In genomic region chr12:6854036-6854435, GRCh38 we compare ENCODE assay signal across 1 cellular context.
TF ChIP-seq lines count a peak whose summit lies in the region.

No MANE protein-coding gene starts in this region.

TF ChIP-seq in HepG2, 621 proteins besides CTCF, POLR2A, EP300 and RAD21:
- TF ChIP-seq TEAD3 (CRISPR knock-in tag; optimal IDR thresholded peaks at IDR 0.05; ENCODE audit: borderline replicate concordance) (peak; percentile 44), CEBPB (IDR thresholded peaks at IDR 0.05; ENCODE audit: borderline replicate concordance, low read depth, low read length) (0 out of 2 replicates have a peak, but pooled peaks have one; percentile 1), ZNF3 (CRISPR knock-in tag; IDR thresholded peaks at IDR 0.05) (no peak), NFYC (CRISPR knock-in tag; IDR thresholded peaks at IDR 0.05) (peak; percentile 22; the same call in 1 of the 2 replicates), THAP11 (CRISPR knock-in tag; IDR thresholded peaks at IDR 0.05) (0 out of 2 replicates have a peak, but pooled peaks have one; percentile 31), USF2 (IDR thresholded peaks at IDR 0.05; ENCODE audit: low read depth, low read length) (no peak), USF2 (CRISPR knock-in tag; IDR thresholded peaks at IDR 0.05; ENCODE audit: borderline replicate concordance) (no peak), HNF4A (CRISPR knock-in tag; IDR thresholded peaks at IDR 0.05) (0 out of 2 replicates have a peak, but pooled peaks have one; percentile 5), TBX2 (CRISPR knock-in tag; IDR thresholded peaks at IDR 0.05; ENCODE audit: borderline replicate concordance) (peak; percentile 26; the same call in 1 of the 2 replicates)
- TF ChIP-seq, protein P1, sequence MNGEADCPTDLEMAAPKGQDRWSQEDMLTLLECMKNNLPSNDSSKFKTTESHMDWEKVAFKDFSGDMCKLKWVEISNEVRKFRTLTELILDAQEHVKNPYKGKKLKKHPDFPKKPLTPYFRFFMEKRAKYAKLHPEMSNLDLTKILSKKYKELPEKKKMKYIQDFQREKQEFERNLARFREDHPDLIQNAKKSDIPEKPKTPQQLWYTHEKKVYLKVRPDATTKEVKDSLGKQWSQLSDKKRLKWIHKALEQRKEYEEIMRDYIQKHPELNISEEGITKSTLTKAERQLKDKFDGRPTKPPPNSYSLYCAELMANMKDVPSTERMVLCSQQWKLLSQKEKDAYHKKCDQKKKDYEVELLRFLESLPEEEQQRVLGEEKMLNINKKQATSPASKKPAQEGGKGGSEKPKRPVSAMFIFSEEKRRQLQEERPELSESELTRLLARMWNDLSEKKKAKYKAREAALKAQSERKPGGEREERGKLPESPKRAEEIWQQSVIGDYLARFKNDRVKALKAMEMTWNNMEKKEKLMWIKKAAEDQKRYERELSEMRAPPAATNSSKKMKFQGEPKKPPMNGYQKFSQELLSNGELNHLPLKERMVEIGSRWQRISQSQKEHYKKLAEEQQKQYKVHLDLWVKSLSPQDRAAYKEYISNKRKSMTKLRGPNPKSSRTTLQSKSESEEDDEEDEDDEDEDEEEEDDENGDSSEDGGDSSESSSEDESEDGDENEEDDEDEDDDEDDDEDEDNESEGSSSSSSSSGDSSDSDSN (CRISPR knock-in tag; IDR thresholded peaks at IDR 0.05): 0 out of 2 replicates have a peak, but pooled peaks have one; percentile 25
- TF ChIP-seq, protein P2, sequence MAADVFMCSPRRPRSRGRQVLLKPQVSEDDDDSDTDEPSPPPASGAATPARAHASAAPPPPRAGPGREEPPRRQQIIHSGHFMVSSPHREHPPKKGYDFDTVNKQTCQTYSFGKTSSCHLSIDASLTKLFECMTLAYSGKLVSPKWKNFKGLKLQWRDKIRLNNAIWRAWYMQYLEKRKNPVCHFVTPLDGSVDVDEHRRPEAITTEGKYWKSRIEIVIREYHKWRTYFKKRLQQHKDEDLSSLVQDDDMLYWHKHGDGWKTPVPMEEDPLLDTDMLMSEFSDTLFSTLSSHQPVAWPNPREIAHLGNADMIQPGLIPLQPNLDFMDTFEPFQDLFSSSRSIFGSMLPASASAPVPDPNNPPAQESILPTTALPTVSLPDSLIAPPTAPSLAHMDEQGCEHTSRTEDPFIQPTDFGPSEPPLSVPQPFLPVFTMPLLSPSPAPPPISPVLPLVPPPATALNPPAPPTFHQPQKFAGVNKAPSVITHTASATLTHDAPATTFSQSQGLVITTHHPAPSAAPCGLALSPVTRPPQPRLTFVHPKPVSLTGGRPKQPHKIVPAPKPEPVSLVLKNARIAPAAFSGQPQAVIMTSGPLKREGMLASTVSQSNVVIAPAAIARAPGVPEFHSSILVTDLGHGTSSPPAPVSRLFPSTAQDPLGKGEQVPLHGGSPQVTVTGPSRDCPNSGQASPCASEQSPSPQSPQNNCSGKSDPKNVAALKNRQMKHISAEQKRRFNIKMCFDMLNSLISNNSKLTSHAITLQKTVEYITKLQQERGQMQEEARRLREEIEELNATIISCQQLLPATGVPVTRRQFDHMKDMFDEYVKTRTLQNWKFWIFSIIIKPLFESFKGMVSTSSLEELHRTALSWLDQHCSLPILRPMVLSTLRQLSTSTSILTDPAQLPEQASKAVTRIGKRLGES (CRISPR knock-in tag; IDR thresholded peaks at IDR 0.05; ENCODE audit: borderline replicate concordance): no peak
